ENCODE assay signal across 17 cellular contexts in the genomic region with DNA sequence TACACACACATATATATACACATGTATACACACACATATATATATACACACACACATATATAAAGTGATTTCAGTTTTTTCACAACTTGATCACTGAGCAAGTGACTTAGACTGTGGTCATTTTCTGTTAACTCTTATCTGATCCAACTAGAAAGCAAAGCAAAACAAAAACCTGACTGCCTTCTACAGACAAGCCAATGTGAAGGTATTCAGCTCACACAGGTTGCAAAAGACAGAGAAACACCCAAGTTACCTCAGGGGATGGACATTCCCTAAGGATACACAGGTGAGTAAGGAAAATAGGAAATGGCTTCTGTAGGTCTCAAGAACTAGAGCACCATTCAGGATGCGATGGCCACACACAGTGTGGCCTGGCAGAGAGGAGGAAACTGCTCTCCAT. TPM values are rescaled to one million over a fixed set of nuclear protein-coding genes. Genes with fewer than 3 reads are reported as not detected.
A peak's percentile ranks its signal among the peaks of the same experiment; 100 is the strongest.
DNase-seq lines count a peak whose midpoint lies in the region; ATAC-seq, FAIRE-seq and TF ChIP-seq lines count a peak whose summit lies in the region.
"Had no signal": no experiment of that assay in that cellular context is flagged by ENCODE, and none has a peak within 500 bp of the region (broad histone marks: within the 10 kb centered on the region; RNA-seq: fewer than 3 reads in every experiment).

No MANE protein-coding gene starts in this region.

- ATAC-seq in activated naive CD8-positive, alpha-beta T cell treated with anti-CD3 and anti-CD28 coated beads, Interleukin-2, amount 10 ng/mL, durations not matched to agents 7 days and 5 days (ENCODE audit: low read depth) = peak; percentile 47
- no peak for ATAC-seq in HG03442 (IDR thresholded peaks at IDR 0.05; ENCODE audit: unreplicated experiment)
- ATAC-seq: GM12878 had no signal

- H3K4me1 Mint-ChIP-seq in activated naive CD8-positive, alpha-beta T cell treated with anti-CD3 and anti-CD28 coated beads, Interleukin-2, amount 10 ng/mL, durations not matched to agents 7 days and 5 days = peaks cover 26% of the 10 kb centered on the region
- peaks cover 43% of the 10 kb centered on the region for H3K4me1 Mint-ChIP-seq in activated naive CD8-positive, alpha-beta T cell treated with anti-CD3 and anti-CD28 coated beads for 36 hours

- WGBS in H1 (ENCODE audit: extremely low coverage in 1 of 2, insufficient coverage in 1 of 2, insufficient read length in 1 of 2, insufficient replicate concordance in 2 of 2, low coverage in 1 of 2, low lambda C conversion rate in 2 of 2, missing lambda C conversion rate in 1 of 2), 2 experiments = 83% methylated on average over 1 of the region's 1 CpG; no CpG with 5 or more reads in 1 of the 2 experiments

- H3K23ac ChIP-seq in H1 (ENCODE audit: insufficient read length) = no peak overlapping the region

- 0 out of 2 replicates have a peak overlapping the region, but pooled peaks have one; percentile 23 for H3K4me2 ChIP-seq in PC-9
- H3K4me2 ChIP-seq in H1 (ENCODE audit: insufficient read depth in 1 of 2, low read depth in 2 of 2, low read length in 2 of 2) = no peak overlapping the region
- no peak overlapping the region for H3K4me2 ChIP-seq in osteoblast (ENCODE audit: insufficient read depth, low read length)

- no peak overlapping the region for H3K9ac ChIP-seq in H1 (replicated peaks in 1 of 4; ENCODE audit: extremely low read depth in 1 of 4, low read depth in 3 of 4, low read length in 3 of 4)

- peaks cover 27% of the 10 kb centered on the region for H3K36me3 Mint-ChIP-seq in activated naive CD8-positive, alpha-beta T cell treated with anti-CD3 and anti-CD28 coated beads, Interleukin-2, amount 10 ng/mL, durations not matched to agents 7 days and 5 days
- H3K36me3 Mint-ChIP-seq in activated naive CD8-positive, alpha-beta T cell treated with anti-CD3 and anti-CD28 coated beads for 36 hours = peaks cover 27% of the 10 kb centered on the region

- BruUV-seq in PC-9 (replicated peaks; lab: Mats Ljungman, UMichigan) = no TSS peak

- H3K27ac ChIP-seq in PC-9 = peak overlapping the region; percentile 62
- no peak overlapping the region for H3K27ac ChIP-seq in H1 (ENCODE audit: low read depth, low read length)
- H3K27ac ChIP-seq in osteoblast (ENCODE audit: low read depth, low read length) = no peak overlapping the region

- H3K79me2 ChIP-seq in PC-9 (ENCODE audit: low read depth) (no peaks in the 10 kb centered on the region), H1 (ENCODE audit: control insufficient read depth in 1 of 2, insufficient read depth in 2 of 2, low read length in 2 of 2) (no peaks in the 10 kb centered on the region), osteoblast (ENCODE audit: insufficient read depth, low read length) (no peaks in the 10 kb centered on the region)

- TF ChIP-seq EP300 in H1 (IDR thresholded peaks at IDR 0.05; ENCODE audit: borderline replicate concordance in 1 of 2, low read depth in 2 of 2, low read length in 2 of 2) = no peak

- H3K4me1 ChIP-seq in PC-9 (replicated peaks; ENCODE audit: insufficient read depth) (peaks cover 12% of the 10 kb centered on the region), H1 (replicated peaks in 1 of 4; ENCODE audit: control insufficient read depth in 3 of 4, insufficient read depth in 4 of 4, low read length in 3 of 4) (no peaks in the 10 kb centered on the region), osteoblast (ENCODE audit: insufficient read depth, low read length) (peaks cover 8% of the 10 kb centered on the region)

- H3K23me2 ChIP-seq in H1 (ENCODE audit: low read depth, low read length) = no peaks in the 10 kb centered on the region

- FAIRE-seq in H1 (lab: Jason Lieb, UNC) = no peak
- FAIRE-seq: GM12878, GM18507 had no signal

- no peak overlapping the region for H3K56ac ChIP-seq in H1 (replicated peaks; ENCODE audit: insufficient read length, low read depth, low read length)

- H3F3A ChIP-seq in PC-9 (ENCODE audit: insufficient read depth, low read depth) = peaks cover 21% of the 10 kb centered on the region; the same call in 1 of the 2 replicates

- no peak overlapping the region for H4K8ac ChIP-seq in H1 (ENCODE audit: extremely low read depth, insufficient read depth, low read length)

- POLR2A ChIA-PET in activated naive CD8-positive, alpha-beta T cell treated with anti-CD3 and anti-CD28 coated beads, Interleukin-2, amount 10 ng/mL, durations not matched to agents 7 days and 5 days (lab: Charles Lee) = interaction anchor here (0.6 to 1.4 kb wide), 3 partner anchors 9 to 30 kb away, joined by 4 read pairs; no protein-coding TSS in a partner anchor
- POLR2A ChIA-PET in PC-9 (lab: Charles Lee; ENCODE audit: unreplicated experiment) = no interaction called here
- POLR2A ChIA-PET in H1 (lab: Charles Lee; ENCODE audit: partially characterized antibody) = interaction anchor here (1.1 kb wide), 1 partner anchor 78 kb away, joined by 3 read pairs; no protein-coding TSS in a partner anchor

- no peak overlapping the region for H3K4ac ChIP-seq in H1 (replicated peaks; ENCODE audit: insufficient read length, low read depth, low read length)

- no peak overlapping the region for H3K14ac ChIP-seq in H1 (ENCODE audit: insufficient read length)

- no peak overlapping the region for H2BK15ac ChIP-seq in H1 (ENCODE audit: low read length)

- H3K4me3 ChIP-seq in PC-9 (no peak overlapping the region), H1 (ENCODE audit: extremely low read depth in 1 of 4, insufficient read depth in 2 of 4, low read depth in 3 of 4, low read length in 4 of 4) (no peak overlapping the region), osteoblast (ENCODE audit: insufficient read depth, low read length) (no peak overlapping the region)
- H3K4me3 ChIP-seq: GM12878 had no signal

- H2BK120ac ChIP-seq in H1 (replicated peaks; ENCODE audit: low read depth, low read length) = no peak overlapping the region

- no peak overlapping the region for H2AFZ ChIP-seq in PC-9
- no peak overlapping the region for H2AFZ ChIP-seq in H1 (ENCODE audit: low read length)
- peak overlapping the region; percentile 59 for H2AFZ ChIP-seq in osteoblast (ENCODE audit: low read length)

- H3K27me3 ChIP-seq in PC-9 (ENCODE audit: insufficient read depth, low read depth) = no peaks in the 10 kb centered on the region
- H3K27me3 ChIP-seq in H1 (replicated peaks in 1 of 4; ENCODE audit: control insufficient read depth in 3 of 4, extremely low read depth in 1 of 4, insufficient read depth in 3 of 4, low read length in 3 of 4) = no peaks in the 10 kb centered on the region
- H3K27me3 ChIP-seq in osteoblast (ENCODE audit: insufficient read depth, low read length) = no peaks in the 10 kb centered on the region

- no peak overlapping the region for H2BK20ac ChIP-seq in H1 (ENCODE audit: low read length)

- H3K9me2 ChIP-seq in PC-9 (ENCODE audit: insufficient read depth) = no peaks in the 10 kb centered on the region

- peak overlapping the region; percentile 36 for H3K27ac Mint-ChIP-seq in activated naive CD8-positive, alpha-beta T cell treated with anti-CD3 and anti-CD28 coated beads, Interleukin-2, amount 10 ng/mL, durations not matched to agents 7 days and 5 days
- H3K27ac Mint-ChIP-seq in activated naive CD8-positive, alpha-beta T cell treated with anti-CD3 and anti-CD28 coated beads for 36 hours = no peak overlapping the region

- no peak for TF ChIP-seq CTCF in PC-9 (conservative IDR thresholded peaks at IDR 0.05)
- TF ChIP-seq CTCF in H1 (IDR thresholded peaks at IDR 0.05; ENCODE audit: control extremely low read depth in 1 of 3, insufficient read depth in 1 of 3, low read depth in 1 of 3, low read length in 3 of 3) = no peak
- no peak for TF ChIP-seq CTCF in osteoblast (IDR thresholded peaks at IDR 0.05; ENCODE audit: extremely low read depth, low read depth, low read length)

- no peak for TF ChIP-seq POLR2A in H1 (IDR thresholded peaks at IDR 0.05; ENCODE audit: control extremely low read depth in 1 of 2, low read depth in 2 of 2, low read length in 2 of 2)

- DNase-seq in activated naive CD8-positive, alpha-beta T cell treated with anti-CD3 and anti-CD28 coated beads, Interleukin-2, amount 10 ng/mL, durations not matched to agents 7 days and 5 days = no peak
- no peak for DNase-seq in activated naive CD8-positive, alpha-beta T cell treated with anti-CD3 and anti-CD28 coated beads for 36 hours
- peak in 1 of 2 experiments; percentile 65 for DNase-seq in PC-9
- no peak for DNase-seq in H1 (ENCODE audit: low read depth in 1 of 2, low spot score in 2 of 2)
- no peak for DNase-seq in osteoblast (ENCODE audit: insufficient read length, low spot score, missing footprints)
- no peak for DNase-seq in NCI-H187 (lab: John Stamatoyannopoulos, UW)
- DNase-seq in SHP77 treated with DMSO at 0.1 percent for 48 hours (lab: John Stamatoyannopoulos, UW) = no peak
- DNase-seq: Calu3, H7, NCI-H1048, NCI-H2107, NCI-H226, NCI-H526 treated with DMSO at 0.1 percent for 48 hours, Right ventricle myocardium superior had no signal

- peak overlapping the region; percentile 39; the same call in 1 of the 2 replicates for H2AK5ac ChIP-seq in H1 (ENCODE audit: low read depth, low read length)

- no peak overlapping the region for H3K4me3 Mint-ChIP-seq in activated naive CD8-positive, alpha-beta T cell treated with anti-CD3 and anti-CD28 coated beads, Interleukin-2, amount 10 ng/mL, durations not matched to agents 7 days and 5 days
- no peak overlapping the region for H3K4me3 Mint-ChIP-seq in activated naive CD8-positive, alpha-beta T cell treated with anti-CD3 and anti-CD28 coated beads for 36 hours

- no peak for TF ChIP-seq RAD21 in H1 (IDR thresholded peaks at IDR 0.05 in 1 of 2, conservative IDR thresholded peaks at IDR 0.05 in 1 of 2; ENCODE audit: low read depth in 2 of 2, low read length in 2 of 2)

- no peak overlapping the region for H2BK12ac ChIP-seq in H1 (ENCODE audit: low read depth, low read length)

- no peak overlapping the region for H4K91ac ChIP-seq in H1 (replicated peaks; ENCODE audit: insufficient read length, low read length)

- H3K79me1 ChIP-seq in H1 (ENCODE audit: low read depth, low read length) = no peaks in the 10 kb centered on the region

- intact Hi-C loops in PC-9 (cut with micrococcal nuclease; ENCODE audit: unreplicated experiment) = no loop called here

- H3K9me3 ChIP-seq in PC-9 (ENCODE audit: insufficient read depth, low read depth) (no peaks in the 10 kb centered on the region), H1 (ENCODE audit: insufficient read depth in 2 of 2, low read depth in 1 of 2, low read length in 1 of 2) (peaks cover 0 to 2% of the 10 kb centered on the region in 2 experiments; a peak in 1 of 4 replicates), osteoblast (ENCODE audit: low read depth, low read length) (no peaks in the 10 kb centered on the region)

- H3K18ac ChIP-seq in H1 (ENCODE audit: extremely low read depth, low read length) = no peak overlapping the region

- H4K5ac ChIP-seq in H1 (ENCODE audit: insufficient read length, low read depth, low read length) = no peak overlapping the region

- H2BK5ac ChIP-seq in H1 (ENCODE audit: low read depth, low read length) = no peak overlapping the region

- no peaks in the 10 kb centered on the region for H3K27me3 Mint-ChIP-seq in activated naive CD8-positive, alpha-beta T cell treated with anti-CD3 and anti-CD28 coated beads, Interleukin-2, amount 10 ng/mL, durations not matched to agents 7 days and 5 days
- H3K27me3 Mint-ChIP-seq in activated naive CD8-positive, alpha-beta T cell treated with anti-CD3 and anti-CD28 coated beads for 36 hours = no peaks in the 10 kb centered on the region

- H3K36me3 ChIP-seq in PC-9 (ENCODE audit: low read depth) = no peaks in the 10 kb centered on the region
- H3K36me3 ChIP-seq in H1 (ENCODE audit: control insufficient read depth in 2 of 4, insufficient read depth in 4 of 4, low read length in 3 of 4) = no peaks in the 10 kb centered on the region
- no peaks in the 10 kb centered on the region for H3K36me3 ChIP-seq in osteoblast (ENCODE audit: insufficient read depth, low read length)

- CTCF ChIA-PET in PC-9 (lab: Charles Lee) (no interaction called here), H1 (lab: Charles Lee; ENCODE audit: partially characterized antibody) (interaction anchor here (0.9 to 2.3 kb wide), 3 partner anchors 25 to 80 kb away, joined by 3 to 6 read pairs (median 5); no protein-coding TSS in a partner anchor)

- H4K20me1 ChIP-seq in PC-9 (ENCODE audit: insufficient read depth) (no peaks in the 10 kb centered on the region), H1 (replicated peaks in 1 of 2; ENCODE audit: control insufficient read depth in 1 of 2, insufficient read depth in 2 of 2, low read length in 2 of 2) (no peaks in the 10 kb centered on the region), osteoblast (ENCODE audit: insufficient read depth, low read length) (no peaks in the 10 kb centered on the region)

- H3K9me3 Mint-ChIP-seq in activated naive CD8-positive, alpha-beta T cell treated with anti-CD3 and anti-CD28 coated beads, Interleukin-2, amount 10 ng/mL, durations not matched to agents 7 days and 5 days = peaks cover 10% of the 10 kb centered on the region
- peaks cover 16% of the 10 kb centered on the region for H3K9me3 Mint-ChIP-seq in activated naive CD8-positive, alpha-beta T cell treated with anti-CD3 and anti-CD28 coated beads for 36 hours

RNA-seq across cellular contexts. Expression of a gene that starts 58.4 kb away (rescaled TPM):
- total RNA-seq in activated naive CD8-positive, alpha-beta T cell treated with anti-CD3 and anti-CD28 coated beads, Interleukin-2, amount 10 ng/mL, durations not matched to agents 7 days and 5 days = 10 to 100 TPM; 49.1 to 52.7 TPM
- 100 to 1,000 TPM; 295 to 310 TPM for total RNA-seq in activated naive CD8-positive, alpha-beta T cell treated with anti-CD3 and anti-CD28 coated beads for 36 hours
- total RNA-seq in PC-9 (2021) (107 and 117 TPM in 2 replicates), osteoblast (29.5 and 54.6 TPM in 2 replicates)
- 26.2 and 26.5 TPM in 2 replicates for total RNA-seq in H1 (2021; fragmentation: NEBNext Ultra II Directional; extraction: Animal tissue kit (Norgen Biotek cat#: 25700))
- 11.9 and 13.4 TPM in 2 replicates for polyA plus RNA-seq in H1 (2011; rRNA removed)
- 8.0 TPM for polyA plus RNA-seq in H1 (2011; cell fraction: cytosol; rRNA removed)
- 9.2 TPM for polyA plus RNA-seq in H1 (2011; cell fraction: nucleus; rRNA removed)
- 17.7 to 23.2 TPM (median 20.8 TPM) in 4 replicates for polyA plus RNA-seq in H1 (2012, experiment 1 of 2)
- polyA plus RNA-seq in H1 (2012, experiment 2 of 2) = 33.1 TPM
- 46.4 TPM for polyA plus RNA-seq in H1 (2013, experiment 1 of 2)
- 52.2 TPM for polyA plus RNA-seq in H1 (2013, experiment 2 of 2)
- polyA minus RNA-seq in H1 (2011; rRNA and poly(A)+ RNA removed) = 2.4 and 4.3 TPM in 2 replicates
- polyA minus RNA-seq in H1 (2011; cell fraction: cytosol; rRNA and poly(A)+ RNA removed) = 11.4 TPM
- polyA minus RNA-seq in H1 (2011; cell fraction: nucleus; rRNA and poly(A)+ RNA removed) = 10.7 TPM
